Comparison of ENCODE assay signal across 3 cellular contexts in genomic region chr7:128353189-128353588, GRCh38.
A peak's percentile ranks its signal among the peaks of the same experiment; 100 is the strongest.
TF ChIP-seq lines count a peak whose summit lies in the region.

No MANE protein-coding gene starts in this region.

TF ChIP-seq in SK-N-SH, 30 proteins besides CTCF, POLR2A, EP300 and RAD21:
- no peak for TF ChIP-seq CHD2 (IDR thresholded peaks at IDR 0.05; ENCODE audit: low read length, partially characterized antibody)

TF ChIP-seq in SK-N-SH treated with all-trans-retinoic acid at 6 μM for 48 hours, 23 proteins besides CTCF, POLR2A, EP300 and RAD21:
- no peak for TF ChIP-seq CSRNP3 (CRISPR knock-in tag; IDR thresholded peaks at IDR 0.05)
- no peak for TF ChIP-seq RARB (CRISPR knock-in tag; IDR thresholded peaks at IDR 0.05)
- no peak for TF ChIP-seq ZNF70 (CRISPR knock-in tag; IDR thresholded peaks at IDR 0.05)
- no peak for TF ChIP-seq ARNTL (CRISPR knock-in tag; IDR thresholded peaks at IDR 0.05; ENCODE audit: borderline replicate concordance, low read depth)
- TF ChIP-seq TSHZ2 (CRISPR knock-in tag; IDR thresholded peaks at IDR 0.05), result no peak
- no peak for TF ChIP-seq PPARA (CRISPR knock-in tag; IDR thresholded peaks at IDR 0.05; ENCODE audit: borderline replicate concordance)
- no peak for TF ChIP-seq ZFP30 (CRISPR knock-in tag; IDR thresholded peaks at IDR 0.05)
- TF ChIP-seq ZNF8 (CRISPR knock-in tag; IDR thresholded peaks at IDR 0.05), result no peak
- no peak for TF ChIP-seq ZNF565 (CRISPR knock-in tag; conservative IDR thresholded peaks at IDR 0.05; ENCODE audit: low read depth)
- no peak for TF ChIP-seq TOX (CRISPR knock-in tag; IDR thresholded peaks at IDR 0.05; ENCODE audit: borderline replicate concordance)
- no peak for TF ChIP-seq GLIS3 (CRISPR knock-in tag; IDR thresholded peaks at IDR 0.05)

TF ChIP-seq in K562, 482 proteins besides CTCF, POLR2A, EP300 and RAD21 (continues in another document):
- TF ChIP-seq ZNF518B (CRISPR knock-in tag; IDR thresholded peaks at IDR 0.05) (no peak), E2F5 (CRISPR knock-in tag; IDR thresholded peaks at IDR 0.05) (0 out of 2 replicates have a peak, but pooled peaks have one; percentile 23), HMG20B (CRISPR knock-in tag; IDR thresholded peaks at IDR 0.05) (no peak), BHLHE40 (IDR thresholded peaks at IDR 0.05; ENCODE audit: low read length) (peak; percentile 60; the same call in 1 of the 2 replicates), COPS2 (conservative IDR thresholded peaks at IDR 0.05) (no peak), HLTF (IDR thresholded peaks at IDR 0.05) (0 out of 2 replicates have a peak, but pooled peaks have one; percentile 56), FOXJ2 (tag; IDR thresholded peaks at IDR 0.05) (no peak; the same call in 1 of the 2 replicates), ARID1B (IDR thresholded peaks at IDR 0.05) (peak; percentile 88), ATF4 (CRISPR knock-in tag; IDR thresholded peaks at IDR 0.05) (no peak), RBM15 (IDR thresholded peaks at IDR 0.05; ENCODE audit: insufficient read depth, low read length) (no peak), ZBTB26 (CRISPR knock-in tag; IDR thresholded peaks at IDR 0.05) (peak; percentile 73; the same call in 1 of the 2 replicates), SIX5 (IDR thresholded peaks at IDR 0.05; ENCODE audit: borderline replicate concordance in 1 of 2, insufficient read depth in 1 of 2, low read depth in 1 of 2, low read length in 2 of 2) (no peak), MYBL2 (IDR thresholded peaks at IDR 0.05; ENCODE audit: low read depth) (no peak), MYBL2 (CRISPR knock-in tag; IDR thresholded peaks at IDR 0.05; ENCODE audit: borderline replicate concordance) (no peak), MIER1 (IDR thresholded peaks at IDR 0.05; ENCODE audit: low read depth) (no peak), DPF2 (IDR thresholded peaks at IDR 0.05) (peak; percentile 86), RBFOX2 (IDR thresholded peaks at IDR 0.05; ENCODE audit: low read depth, low read length) (no peak), HDAC2 (IDR thresholded peaks at IDR 0.05) (peak; percentile 76), GTF2F1 (IDR thresholded peaks at IDR 0.05; ENCODE audit: low read depth, low read length) (no peak), MTA2 (IDR thresholded peaks at IDR 0.05; ENCODE audit: low read depth) (peak; percentile 62), ZEB2 (IDR thresholded peaks at IDR 0.05) (peak; percentile 67; the same call in 1 of the 2 replicates), C11orf30 (IDR thresholded peaks at IDR 0.05; ENCODE audit: low read depth) (peak; percentile 92), NONO (IDR thresholded peaks at IDR 0.05; ENCODE audit: low read depth in 2 of 2, low read length in 1 of 2) (no peak), CCAR2 (IDR thresholded peaks at IDR 0.05; ENCODE audit: low read depth, low read length) (no peak), ZNF121 (CRISPR knock-in tag; conservative IDR thresholded peaks at IDR 0.05) (no peak), ZFX (CRISPR knock-in tag; IDR thresholded peaks at IDR 0.05) (no peak), SMARCE1 (IDR thresholded peaks at IDR 0.05) (peak; percentile 67), ZNF584 (CRISPR knock-in tag; IDR thresholded peaks at IDR 0.05; ENCODE audit: low read depth) (no peak), CBFA2T2 (conservative IDR thresholded peaks at IDR 0.05) (peak; percentile 71), MCM5 (IDR thresholded peaks at IDR 0.05; ENCODE audit: low read depth) (no peak), U2AF2 (optimal IDR thresholded peaks at IDR 0.05; ENCODE audit: low read depth, low read length) (no peak), BCLAF1 (IDR thresholded peaks at IDR 0.05; ENCODE audit: borderline replicate concordance in 1 of 2, control insufficient read depth in 1 of 2, low read depth in 2 of 2, low read length in 1 of 2) (no peak), GATAD2A (IDR thresholded peaks at IDR 0.05) (peak; percentile 88; the same call in 1 of the 2 replicates), STAT5B (CRISPR knock-in tag; IDR thresholded peaks at IDR 0.05) (no peak), ZNF561 (CRISPR knock-in tag; conservative IDR thresholded peaks at IDR 0.05) (no peak), NFIX (CRISPR knock-in tag; IDR thresholded peaks at IDR 0.05; ENCODE audit: low read depth) (no peak), TBP (optimal IDR thresholded peaks at IDR 0.05; ENCODE audit: low read depth, low read length) (no peak), CBFA2T3 (IDR thresholded peaks at IDR 0.05) (peak; percentile 85), RCOR1 (IDR thresholded peaks at IDR 0.05; ENCODE audit: borderline replicate concordance in 1 of 2, low read depth in 2 of 2, low read length in 2 of 2) (peak in 1 of 2 experiments; percentile 83; a peak in 2 of 4 replicates), ZFP1 (CRISPR knock-in tag; IDR thresholded peaks at IDR 0.05) (no peak), TCF7L2 (IDR thresholded peaks at IDR 0.05; ENCODE audit: low read depth, low read length) (no peak), HBP1 (CRISPR knock-in tag; IDR thresholded peaks at IDR 0.05) (0 out of 2 replicates have a peak, but pooled peaks have one; percentile 27), TEAD4 (IDR thresholded peaks at IDR 0.05; ENCODE audit: low read length) (0 out of 2 replicates have a peak, but pooled peaks have one; percentile 33), TEAD4 (CRISPR knock-in tag; IDR thresholded peaks at IDR 0.05; ENCODE audit: borderline replicate concordance) (no peak), NCOA2 (IDR thresholded peaks at IDR 0.05; ENCODE audit: partially characterized antibody in 2 of 2) (no peak), E2F6 (IDR thresholded peaks at IDR 0.05; ENCODE audit: borderline replicate concordance in 1 of 2, extremely low read depth in 1 of 2, insufficient read depth in 1 of 2, insufficient read length in 1 of 2, low read depth in 1 of 2, low read length in 1 of 2, poor library complexity in 1 of 2, severe bottlenecking in 1 of 2) (no peak), ETV5 (CRISPR knock-in tag; IDR thresholded peaks at IDR 0.05; ENCODE audit: low read depth) (no peak), MAFG (tag; conservative IDR thresholded peaks at IDR 0.05) (peak; percentile 91), RAD51 (IDR thresholded peaks at IDR 0.05; ENCODE audit: borderline replicate concordance, low read depth) (no peak), ZBTB5 (IDR thresholded peaks at IDR 0.05) (no peak), CTBP1 (IDR thresholded peaks at IDR 0.05; ENCODE audit: borderline replicate concordance) (peak; percentile 70; the same call in 1 of the 2 replicates), VEZF1 (CRISPR knock-in tag; IDR thresholded peaks at IDR 0.05) (peak; percentile 57; the same call in 1 of the 2 replicates)
